1 cellular context compared by ENCODE assay signal in genomic region chr20:45282700-45283528, GRCh38.
A peak's percentile ranks its signal among the peaks of the same experiment; 100 is the strongest.
TF ChIP-seq lines count a peak whose summit lies in the region.

No MANE protein-coding gene starts in this region.

TF ChIP-seq in K562, 482 proteins besides CTCF, POLR2A, EP300 and RAD21:
- TF ChIP-seq ZBTB17 (CRISPR knock-in tag; IDR thresholded peaks at IDR 0.05) (no peak), SAFB2 (IDR thresholded peaks at IDR 0.05; ENCODE audit: borderline replicate concordance, low read depth, low read length, severe bottlenecking) (no peak), NR2C2 (CRISPR knock-in tag; IDR thresholded peaks at IDR 0.05) (no peak), NR2C2 (tag; IDR thresholded peaks at IDR 0.05) (no peak), HBP1 (CRISPR knock-in tag; IDR thresholded peaks at IDR 0.05) (0 out of 2 replicates have a peak, but pooled peaks have one; percentile 27), HNRNPH1 (optimal IDR thresholded peaks at IDR 0.05; ENCODE audit: low read depth, low read length) (no peak), SMARCB1 (IDR thresholded peaks at IDR 0.05; ENCODE audit: insufficient read length, low read depth) (no peak), ZKSCAN1 (IDR thresholded peaks at IDR 0.05; ENCODE audit: low read depth, low read length) (peak; percentile 75; the same call in 1 of the 2 replicates), PHTF2 (CRISPR knock-in tag; IDR thresholded peaks at IDR 0.05) (no peak)
TF ChIP-seq in K562: peak in this region for 2.
